In genomic region chr3:123876858-123877257, GRCh38 we compare ENCODE assay signal across 11 cellular contexts. TPM values are rescaled to one million over a fixed set of nuclear protein-coding genes. Genes with fewer than 3 reads are reported as not detected.
DNase-seq lines count a peak whose midpoint lies in the region; TF ChIP-seq lines count a peak whose summit lies in the region.
"Had no signal": no experiment of that assay in that cellular context is flagged by ENCODE, and none has a peak within 500 bp of the region (broad histone marks: within the 10 kb centered on the region; RNA-seq: fewer than 3 reads in every experiment).

No MANE protein-coding gene starts in this region.

- H3K9ac ChIP-seq in neural cell (ENCODE audit: low read length), result no peak overlapping the region

- H3K9me3 ChIP-seq in Caco-2 (no peaks in the 10 kb centered on the region), neural cell (ENCODE audit: low read length) (no peaks in the 10 kb centered on the region)

- no peaks in the 10 kb centered on the region for H4K20me1 ChIP-seq in neural cell (ENCODE audit: insufficient read depth)

- no peaks in the 10 kb centered on the region for H3F3A ChIP-seq in neural cell (ENCODE audit: insufficient read depth, low read length, poor library complexity, severe bottlenecking)

- H3K4me2 ChIP-seq in neural cell (ENCODE audit: low read length), result no peak overlapping the region

- TF ChIP-seq RAD21 in neural cell (conservative IDR thresholded peaks at IDR 0.05), result peak; percentile 34

- no TSS peak for BruUV-seq in Caco-2 (replicated peaks; lab: Mats Ljungman, UMichigan)

- H3K4me3 ChIP-seq in Caco-2 (ENCODE audit: low read depth, low read length), result no peak overlapping the region
- H3K4me3 ChIP-seq in HFF-Myc (replicated peaks; ENCODE audit: low read depth, low read length), result no peak overlapping the region
- no peak overlapping the region for H3K4me3 ChIP-seq in neural cell (ENCODE audit: low read length)

- no peak overlapping the region for H2AFZ ChIP-seq in neural cell (ENCODE audit: low read depth, low read length)

- CTCF ChIA-PET in Caco-2 (lab: Charles Lee), result no interaction called here

- H3K27ac ChIP-seq in VCaP, result no peak overlapping the region
- H3K27ac ChIP-seq in neural cell (ENCODE audit: low read length), result no peak overlapping the region

- no peaks in the 10 kb centered on the region for H3K4me1 Mint-ChIP-seq in Caco-2 (ENCODE audit: low read depth, unreplicated experiment)
- H3K4me1 Mint-ChIP-seq: T-cell had no signal

- H3K9me3 Mint-ChIP-seq in Caco-2 (ENCODE audit: unreplicated experiment), result no peaks in the 10 kb centered on the region
- H3K9me3 Mint-ChIP-seq: T-cell had no signal

- H3K9me2 ChIP-seq in neural cell (ENCODE audit: insufficient read depth, low read length), result no peaks in the 10 kb centered on the region

- H3K27me3 ChIP-seq in Caco-2 (replicated peaks; ENCODE audit: control insufficient read depth, insufficient read depth, low read length) (no peaks in the 10 kb centered on the region), neural cell (ENCODE audit: insufficient read depth, low read depth, low read length) (no peaks in the 10 kb centered on the region)

- no peaks in the 10 kb centered on the region; the same call in 1 of the 2 replicates for H3K4me1 ChIP-seq in Caco-2

- H3K36me3 Mint-ChIP-seq in Caco-2 (ENCODE audit: insufficient read depth, unreplicated experiment), result no peaks in the 10 kb centered on the region
- H3K36me3 Mint-ChIP-seq: T-cell had no signal

- H3K27me3 Mint-ChIP-seq in Caco-2 (ENCODE audit: insufficient read depth, unreplicated experiment), result no peaks in the 10 kb centered on the region

- TF ChIP-seq CTCF in Caco-2 (IDR thresholded peaks at IDR 0.05; ENCODE audit: insufficient read depth in 1 of 2, low read depth in 1 of 2, low read length in 1 of 2, severe bottlenecking in 1 of 2, unreplicated experiment in 1 of 2) (peak; percentile 19 to 21), HFF-Myc (IDR thresholded peaks at IDR 0.05; ENCODE audit: low read depth, low read length, missing control alignments) (peak; percentile 21), VCaP (conservative IDR thresholded peaks at IDR 0.05) (peak; percentile 39; the same call in 1 of the 2 replicates), neural cell (IDR thresholded peaks at IDR 0.05; ENCODE audit: poor library complexity, severe bottlenecking) (peak; percentile 48)

- H3K79me2 ChIP-seq in neural cell (replicated peaks; ENCODE audit: insufficient read depth, low read length), result no peaks in the 10 kb centered on the region

- H3K36me3 ChIP-seq in Caco-2 (ENCODE audit: control insufficient read depth, insufficient read depth, low read length), result no peaks in the 10 kb centered on the region
- no peaks in the 10 kb centered on the region for H3K36me3 ChIP-seq in neural cell (ENCODE audit: insufficient read depth, low read length)

- peak; percentile 38 for TF ChIP-seq EP300 in neural cell (conservative IDR thresholded peaks at IDR 0.05; ENCODE audit: poor library complexity, severe bottlenecking)

- intact Hi-C loops in Caco-2 (cut with micrococcal nuclease; ENCODE audit: unreplicated experiment), result loop anchor here (2.0 kb wide), 1 partner anchor 78 kb away; no protein-coding TSS in a partner anchor

- no peak overlapping the region for H3K27ac Mint-ChIP-seq in Caco-2 (ENCODE audit: unreplicated experiment)
- H3K27ac Mint-ChIP-seq: T-cell had no signal

- H3K4me3 Mint-ChIP-seq in Caco-2 (ENCODE audit: unreplicated experiment), result no peak overlapping the region
- H3K4me3 Mint-ChIP-seq: T-cell had no signal

- POLR2A ChIA-PET in Caco-2 (lab: Charles Lee), result no interaction called here

- DNase-seq in Caco-2 (no peak), HFF-Myc (ENCODE audit: extremely low read depth, low read depth) (no peak), SK-N-DZ (ENCODE audit: low spot score) (no peak), EL (no peak), NCI-H524 treated with DMSO at 0.1 percent for 48 hours (lab: John Stamatoyannopoulos, UW) (no peak)
- DNase-seq in NK-92 treated with Interleukin-12 subunit alpha and Interleukin-12 subunit beta, amount 100 ng/mL, for 24 hours (lab: John Stamatoyannopoulos, UW), result no peak
- DNase-seq: activated CD4-positive, alpha-beta T cell treated with anti-CD3 and anti-CD28 coated beads for 48 hours; MV-4-11; T-cell had no signal

TF ChIP-seq in neural cell, 6 proteins besides CTCF, POLR2A, EP300 and RAD21:
- TF ChIP-seq POLR2AphosphoS5 (IDR thresholded peaks at IDR 0.05) (no peak), REST (IDR thresholded peaks at IDR 0.05; ENCODE audit: borderline replicate concordance) (no peak), SMC3 (conservative IDR thresholded peaks at IDR 0.05; ENCODE audit: poor library complexity) (no peak), EZH2 (IDR thresholded peaks at IDR 0.05; ENCODE audit: borderline replicate concordance, insufficient read depth, low read length, poor library complexity, severe bottlenecking) (no peak), MXI1 (conservative IDR thresholded peaks at IDR 0.05; ENCODE audit: poor library complexity, severe bottlenecking) (no peak), TAF1 (IDR thresholded peaks at IDR 0.05; ENCODE audit: low read depth) (no peak)

RNA-seq across cellular contexts. Expression of gene MYLK, which starts 7.3 kb away (rescaled TPM):
- total RNA-seq in Caco-2 (2022), result 18.8 and 23.0 TPM in 2 replicates
- polyA plus RNA-seq in neural cell, result 0.06 and 0.43 TPM in 2 replicates
- polyA minus RNA-seq in neural cell, result 0.46 and 0.73 TPM in 2 replicates
- polyA plus RNA-seq in SK-N-DZ (2014; cell fraction: cytosol; rRNA removed), result 1.9 and 4.0 TPM in 2 replicates
- 1.1 and 5.5 TPM in 2 replicates for polyA plus RNA-seq in SK-N-DZ (2014; cell fraction: nucleus; rRNA removed)
